8 cellular contexts compared by ENCODE assay signal in the genomic region with DNA sequence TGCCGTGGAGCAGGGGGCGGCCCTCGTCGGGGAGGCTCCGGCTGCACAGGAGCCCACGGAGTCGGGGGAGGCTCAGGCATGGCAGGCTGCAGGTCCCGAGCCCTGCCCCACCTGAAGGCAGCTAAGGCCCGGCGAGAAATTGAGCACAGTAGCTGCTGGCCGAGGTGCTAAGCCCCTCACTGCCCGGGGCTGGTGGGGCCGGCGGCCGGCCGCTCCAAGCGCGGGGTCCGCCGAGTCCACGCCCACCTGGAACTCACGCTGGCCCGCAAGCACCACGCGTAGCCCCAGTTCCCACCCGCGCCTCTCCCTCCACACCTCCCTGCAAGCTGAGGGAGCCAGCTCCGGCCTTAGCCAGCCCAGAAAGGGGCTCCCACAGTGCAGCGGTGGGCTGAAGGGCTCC.
"Had no signal": no experiment of that assay in that cellular context is flagged by ENCODE, and none has a peak within 500 bp of the region (broad histone marks: within the 10 kb centered on the region; RNA-seq: fewer than 3 reads in every experiment).

No MANE protein-coding gene starts in this region.

- H3K27ac Mint-ChIP-seq: GM23338, H9 had no signal

- H3K4me3 ChIP-seq: GM23338, K562 had no signal

- H3K4me1 Mint-ChIP-seq: GM23338, H9 had no signal

- H3K4me3 Mint-ChIP-seq: GM23338, H9 had no signal

- FAIRE-seq: H1, H54, HTR-8/SVneo, K562 had no signal

- DNase-seq: H9, HCEC 1CT, IMR-90 had no signal
